ENCODE assay signal across 8 cellular contexts in the genomic region with DNA sequence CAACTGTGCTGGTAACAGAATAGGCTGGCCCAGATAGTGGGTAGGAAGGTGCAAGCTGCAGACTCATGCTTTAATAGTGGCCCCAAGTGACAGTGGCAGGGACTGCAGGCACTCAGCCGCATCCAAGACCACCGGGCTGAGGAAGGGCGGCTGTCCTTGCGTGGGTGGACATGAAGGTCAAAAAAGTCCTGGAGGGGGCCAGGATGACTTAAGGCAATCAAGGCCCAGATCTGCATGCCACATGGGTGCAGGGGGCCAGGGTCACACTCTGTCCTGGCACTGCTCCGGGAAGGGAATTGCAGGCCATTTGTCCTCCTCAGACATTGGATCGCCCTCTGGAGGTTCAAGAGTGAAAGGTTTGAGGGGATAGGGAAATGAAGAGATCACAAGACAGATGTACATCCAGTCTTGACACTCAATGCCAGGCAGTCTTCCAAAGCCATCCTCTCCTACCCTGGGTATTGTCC. TPM values are rescaled to one million over a fixed set of nuclear protein-coding genes. Genes with fewer than 3 reads are reported as not detected.
DNase-seq lines count a peak whose midpoint lies in the region; ATAC-seq and TF ChIP-seq lines count a peak whose summit lies in the region.

No MANE protein-coding gene starts in this region.

- TF ChIP-seq CTCF in MM.1S (IDR thresholded peaks at IDR 0.05; ENCODE audit: low read length), result peak; percentile 26
- peak; percentile 64 for TF ChIP-seq CTCF in hepatocyte (IDR thresholded peaks at IDR 0.05; ENCODE audit: poor library complexity)

- no peak overlapping the region for H3K4me3 Mint-ChIP-seq in stimulated activated effector memory CD8-positive, alpha-beta T cell treated with anti-CD3 and anti-CD28 coated beads, Interleukin-12 subunit alpha, Interleukin-12 subunit beta, amount 100 ng/mL, for 72 hours

- H3K27ac ChIP-seq in MM.1S (ENCODE audit: low read length), result no peak overlapping the region
- H3K27ac ChIP-seq in hepatocyte, result no peak overlapping the region

- H3K79me2 ChIP-seq in MM.1S (ENCODE audit: low read length) (no peaks in the 10 kb centered on the region), hepatocyte (no peaks in the 10 kb centered on the region)

- H3K4me3 ChIP-seq in MM.1S (ENCODE audit: low read length) (no peak overlapping the region), hepatocyte (no peak overlapping the region)

- H2AFZ ChIP-seq in MM.1S (ENCODE audit: low read length) (no peak overlapping the region), hepatocyte (no peak overlapping the region)

- no peaks in the 10 kb centered on the region for H3K4me1 ChIP-seq in MM.1S (ENCODE audit: low read length)
- peaks cover 9% of the 10 kb centered on the region for H3K4me1 ChIP-seq in hepatocyte (ENCODE audit: insufficient read depth)

- peaks cover 24% of the 10 kb centered on the region for H3K36me3 Mint-ChIP-seq in stimulated activated effector memory CD8-positive, alpha-beta T cell treated with anti-CD3 and anti-CD28 coated beads, Interleukin-12 subunit alpha, Interleukin-12 subunit beta, amount 100 ng/mL, for 72 hours

- H3K9me2 ChIP-seq in MM.1S (replicated peaks; ENCODE audit: insufficient read depth, low read length) (no peaks in the 10 kb centered on the region), hepatocyte (replicated peaks; ENCODE audit: insufficient read depth) (no peaks in the 10 kb centered on the region)

- no peak overlapping the region for H3K27ac Mint-ChIP-seq in stimulated activated effector memory CD8-positive, alpha-beta T cell treated with anti-CD3 and anti-CD28 coated beads, Interleukin-12 subunit alpha, Interleukin-12 subunit beta, amount 100 ng/mL, for 72 hours

- H3F3A ChIP-seq in MM.1S (ENCODE audit: insufficient read depth, low read length), result no peaks in the 10 kb centered on the region

- peaks cover 13% of the 10 kb centered on the region for H3K4me1 Mint-ChIP-seq in stimulated activated effector memory CD8-positive, alpha-beta T cell treated with anti-CD3 and anti-CD28 coated beads, Interleukin-12 subunit alpha, Interleukin-12 subunit beta, amount 100 ng/mL, for 72 hours

- no peak overlapping the region for H3K4me2 ChIP-seq in MM.1S (ENCODE audit: low read depth, low read length)
- H3K4me2 ChIP-seq in hepatocyte, result peak overlapping the region; percentile 76

- H4K20me1 ChIP-seq in MM.1S (ENCODE audit: insufficient read depth, low read length) (no peaks in the 10 kb centered on the region), hepatocyte (ENCODE audit: insufficient read depth, poor library complexity, severe bottlenecking) (no peaks in the 10 kb centered on the region)

- DNase-seq in AG20443 (ENCODE audit: low spot score) (peak; percentile 13), MM.1S (no peak), hepatocyte (ENCODE audit: low spot score) (peak; percentile 60), NCI-H526 treated with DMSO at 0.1 percent for 48 hours (lab: John Stamatoyannopoulos, UW) (no peak)
- peak; percentile 15 for DNase-seq in activated CD8-positive, alpha-beta memory T cell treated with anti-CD3 and anti-CD28 coated beads, Interleukin-2, amount 50 U/mL, for 4 hours
- peak in 1 of 2 donors; percentile 61 for DNase-seq in stimulated activated effector memory CD8-positive, alpha-beta T cell treated with anti-CD3 and anti-CD28 coated beads, Interleukin-12 subunit alpha, Interleukin-12 subunit beta, amount 100 ng/mL, for 72 hours (ENCODE audit: low spot score in 2 of 2)

- no peaks in the 10 kb centered on the region for H3K9me3 ChIP-seq in MM.1S (replicated peaks; ENCODE audit: insufficient read depth, low read length)
- no peaks in the 10 kb centered on the region for H3K9me3 ChIP-seq in hepatocyte (ENCODE audit: low read depth)

- no peaks in the 10 kb centered on the region for H3K9me3 Mint-ChIP-seq in stimulated activated effector memory CD8-positive, alpha-beta T cell treated with anti-CD3 and anti-CD28 coated beads, Interleukin-12 subunit alpha, Interleukin-12 subunit beta, amount 100 ng/mL, for 72 hours

- H3K27me3 ChIP-seq in MM.1S (replicated peaks; ENCODE audit: insufficient read depth, low read length) (no peaks in the 10 kb centered on the region), hepatocyte (no peaks in the 10 kb centered on the region)

- 16% methylated on average over 6 of the region's 6 CpGs for WGBS in hepatocyte (ENCODE audit: low lambda C conversion rate, missing lambda C conversion rate)

- peak; percentile 89 for ATAC-seq in GM18508 (IDR thresholded peaks at IDR 0.05; ENCODE audit: insufficient read depth, unreplicated experiment)
- peak; percentile 83 for ATAC-seq in HG02763 (IDR thresholded peaks at IDR 0.05; ENCODE audit: unreplicated experiment)
- ATAC-seq in stimulated activated effector memory CD8-positive, alpha-beta T cell treated with anti-CD3 and anti-CD28 coated beads, Interleukin-12 subunit alpha, Interleukin-12 subunit beta, amount 100 ng/mL, for 72 hours, result peak; percentile 74

- H3K36me3 ChIP-seq in MM.1S (replicated peaks; ENCODE audit: insufficient read depth, low read length) (no peaks in the 10 kb centered on the region), hepatocyte (replicated peaks; ENCODE audit: insufficient read depth, low read depth) (no peaks in the 10 kb centered on the region)

- H3K9ac ChIP-seq in MM.1S (ENCODE audit: low read length), result no peak overlapping the region

RNA-seq across cellular contexts. Expression of gene VNN2, which starts 10.4 kb away (rescaled TPM):
- 4.0 and 6.8 TPM in 2 replicates for total RNA-seq in hepatocyte
- polyA plus RNA-seq in hepatocyte, result 1.1 and 1.9 TPM in 2 replicates

RNA-seq across cellular contexts. Expression of gene SLC18B1, which starts 30.4 kb away (rescaled TPM):
- 27.3 and 28.8 TPM in 2 replicates for total RNA-seq in hepatocyte
- 10.6 and 20.0 TPM in 2 replicates for polyA plus RNA-seq in hepatocyte

RNA-seq across cellular contexts. Expression of gene RPS12, which starts 46.3 kb away (rescaled TPM):
- 1,429 and 1,761 TPM in 2 replicates for total RNA-seq in hepatocyte
- 421 and 442 TPM in 2 replicates for polyA plus RNA-seq in hepatocyte

RNA-seq across cellular contexts. Expression of gene VNN1, which starts 54.2 kb away (rescaled TPM):
- total RNA-seq in hepatocyte, result 1.2 and 1.4 TPM in 2 replicates
- polyA plus RNA-seq in hepatocyte, result 0.46 and 0.93 TPM in 2 replicates

Comparison
In these comparisons a context has a peak if more than half of its experiments do, and no peak if none do; other contexts are left out.
1. DNase-seq: peak in AG20443 (single experiment), activated CD8-positive, alpha-beta memory T cell treated with anti-CD3 and anti-CD28 coated beads, Interleukin-2, amount 50 U/mL, for 4 hours (single experiment) and hepatocyte (single experiment); none in MM.1S (single experiment) and NCI-H526 treated with DMSO at 0.1 percent for 48 hours (single experiment).
2. Peak in every context shown above with its lines, with median percentiles within 50 percentile points of each other: ATAC-seq.